16 cellular contexts compared by ENCODE assay signal in the genomic region with DNA sequence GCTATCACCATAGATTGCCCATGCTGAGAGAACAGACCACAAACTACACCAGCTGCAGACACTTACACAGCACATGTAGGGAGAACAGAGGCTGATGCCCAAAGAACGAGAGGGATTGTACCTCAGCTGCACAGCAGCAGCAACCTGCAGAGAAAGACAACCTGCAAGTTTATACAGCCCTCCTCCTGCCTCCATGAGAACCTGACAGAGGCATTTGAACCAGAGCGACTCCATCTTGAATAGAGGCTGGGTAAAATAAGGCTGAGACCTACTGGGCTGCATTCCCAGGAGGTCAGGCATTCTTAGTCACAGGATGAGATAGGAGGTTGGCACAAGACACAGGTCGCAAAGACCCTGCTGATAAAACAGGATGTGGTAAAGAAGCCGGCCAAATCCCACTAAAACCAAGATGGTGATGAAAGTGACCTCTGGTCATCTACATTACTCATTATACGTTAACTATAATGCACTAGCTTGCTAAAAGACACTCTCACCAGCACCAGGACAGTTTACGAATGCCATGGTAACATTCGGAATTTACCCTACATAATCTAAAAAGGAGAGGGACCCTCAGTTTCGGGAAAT.
DNase-seq lines count a peak whose midpoint lies in the region; ATAC-seq, FAIRE-seq and TF ChIP-seq lines count a peak whose summit lies in the region.
"Had no signal": no experiment of that assay in that cellular context is flagged by ENCODE, and none has a peak within 500 bp of the region (broad histone marks: within the 10 kb centered on the region; RNA-seq: fewer than 3 reads in every experiment).

No MANE protein-coding gene starts in this region.

- ATAC-seq in HG02852 (IDR thresholded peaks at IDR 0.05; ENCODE audit: unreplicated experiment), result no peak
- no peak for ATAC-seq in GM19035 (IDR thresholded peaks at IDR 0.05; ENCODE audit: unreplicated experiment)
- ATAC-seq: foreskin keratinocyte, left ventricle myocardium superior, Panc1 had no signal

- no peaks in the 10 kb centered on the region for H4K20me1 ChIP-seq in astrocyte (ENCODE audit: insufficient read depth, low read length)

- H3K4me1 ChIP-seq in astrocyte (ENCODE audit: insufficient read depth, low read length), result peaks cover 40% of the 10 kb centered on the region
- H3K4me1 ChIP-seq: ascending aorta had no signal

- H3K9me3 ChIP-seq in astrocyte (ENCODE audit: insufficient read depth, low read depth, low read length), result no peaks in the 10 kb centered on the region
- H3K9me3 ChIP-seq: ascending aorta had no signal

- no peaks in the 10 kb centered on the region for H3K27me3 ChIP-seq in astrocyte (ENCODE audit: insufficient read depth, low read length)
- H3K27me3 ChIP-seq: ascending aorta, foreskin keratinocyte had no signal

- TF ChIP-seq CTCF in AG10803 (conservative IDR thresholded peaks at IDR 0.05; ENCODE audit: low read length) (no peak), astrocyte (IDR thresholded peaks at IDR 0.05; ENCODE audit: insufficient read depth, low read depth, low read length) (no peak), foreskin fibroblast (IDR thresholded peaks at IDR 0.05; ENCODE audit: low read depth, low read length) (no peak), nephron progenitor cell (IDR thresholded peaks at IDR 0.05) (no peak)

- DNase-seq in AG10803 (ENCODE audit: low read depth) (peak; percentile 51), MV-4-11 (lab: John Stamatoyannopoulos, UW) (peak; percentile 56), astrocyte (ENCODE audit: low read depth) (peak; percentile 86), foreskin fibroblast (peak; percentile 83 to 90), C1 segment of cervical spinal cord (lab: John Stamatoyannopoulos, UW) (no peak), nephron progenitor cell (no peak)
- DNase-seq: activated CD4-positive, CD25-positive, alpha-beta regulatory T cell; AML-193; DMS 273 treated with DMSO at 0.1 percent for 48 hours; foreskin keratinocyte; left ventricle myocardium superior; NCI-H187 treated with DMSO at 0.1 percent for 48 hours had no signal

- H3K9ac ChIP-seq in astrocyte (ENCODE audit: low read length), result peak overlapping the region; percentile 8

- peak overlapping the region; percentile 20 for H3K4me2 ChIP-seq in astrocyte (ENCODE audit: low read length)

- H3K27ac ChIP-seq in astrocyte (ENCODE audit: low read depth, low read length), result peak overlapping the region; percentile 42
- H3K27ac ChIP-seq: ascending aorta, foreskin keratinocyte had no signal

- H3K36me3 Mint-ChIP-seq in astrocyte (ENCODE audit: low read depth, unreplicated experiment) (no peaks in the 10 kb centered on the region), nephron progenitor cell (ENCODE audit: low read depth) (no peaks in the 10 kb centered on the region)

- no peaks in the 10 kb centered on the region for H3K36me3 ChIP-seq in astrocyte (ENCODE audit: insufficient read depth, low read length)
- H3K36me3 ChIP-seq: ascending aorta had no signal

- H3K4me3 ChIP-seq in AG10803 (ENCODE audit: low read length), result no peak overlapping the region
- H3K4me3 ChIP-seq in astrocyte (ENCODE audit: insufficient read depth, low read depth, low read length), result no peak overlapping the region
- no peak overlapping the region for H3K4me3 ChIP-seq in foreskin fibroblast (ENCODE audit: low read depth in 1 of 2, low read length in 2 of 2)
- H3K4me3 ChIP-seq: ascending aorta had no signal

- H3K27me3 Mint-ChIP-seq in astrocyte (ENCODE audit: low read depth, unreplicated experiment), result no peaks in the 10 kb centered on the region
- peaks cover 15% of the 10 kb centered on the region for H3K27me3 Mint-ChIP-seq in nephron progenitor cell (ENCODE audit: low read depth, poor library complexity)

- H3K4me1 Mint-ChIP-seq in astrocyte (ENCODE audit: low read depth, unreplicated experiment) (peaks cover 31% of the 10 kb centered on the region), nephron progenitor cell (peaks cover 3% of the 10 kb centered on the region)

- H3K79me2 ChIP-seq in astrocyte (ENCODE audit: insufficient read depth, low read length), result no peaks in the 10 kb centered on the region

- no peak overlapping the region for H3K27ac Mint-ChIP-seq in astrocyte (ENCODE audit: unreplicated experiment)
- H3K27ac Mint-ChIP-seq in nephron progenitor cell, result no peak overlapping the region

- H2AFZ ChIP-seq in astrocyte (ENCODE audit: low read depth, low read length), result no peak overlapping the region

- FAIRE-seq in astrocyte (lab: Jason Lieb, UNC), result peak; percentile 47

- H3K9me3 Mint-ChIP-seq in astrocyte (ENCODE audit: unreplicated experiment), result peaks cover 3% of the 10 kb centered on the region
- H3K9me3 Mint-ChIP-seq in nephron progenitor cell, result no peaks in the 10 kb centered on the region

- H3K4me3 Mint-ChIP-seq in astrocyte (ENCODE audit: unreplicated experiment) (no peak overlapping the region), nephron progenitor cell (no peak overlapping the region)

Comparison
In these comparisons a context has a peak if more than half of its experiments do, and no peak if none do; other contexts are left out.
1. DNase-seq: peak in AG10803 (single experiment), MV-4-11 (single experiment), astrocyte (single experiment) and foreskin fibroblast (2 of 2); none in C1 segment of cervical spinal cord (0 of 14) and nephron progenitor cell (single experiment).